1 cellular context compared by ENCODE assay signal in genomic region chr10:61998937-61999336, GRCh38.
TF ChIP-seq lines count a peak whose summit lies in the region.

No MANE protein-coding gene starts in this region.

TF ChIP-seq in GM12878, 131 proteins besides CTCF, POLR2A, EP300 and RAD21 (continued from another document):
- 0 out of 2 replicates have a peak, but pooled peaks have one; percentile 20 for TF ChIP-seq RUNX3 (IDR thresholded peaks at IDR 0.05; ENCODE audit: low read length)
